ENCODE assay signal across 8 cellular contexts in genomic region chr11:118956094-118956846, GRCh38. TPM values are rescaled to one million over a fixed set of nuclear protein-coding genes. Genes with fewer than 3 reads are reported as not detected.
DNase-seq lines count a peak whose midpoint lies in the region; ATAC-seq and TF ChIP-seq lines count a peak whose summit lies in the region.

Gene UPK2, plus strand, starts transcription at chr11:118956298. Its CDS starts 53 bp downstream, at chr11:118956351.

- peaks cover 17% of the 10 kb centered on the region for H3K27me3 Mint-ChIP-seq in WTC11 (ENCODE audit: low read depth)

- DNase-seq in EL = peak; percentile 81
- DNase-seq in NCI-H2227 (lab: John Stamatoyannopoulos, UW; ENCODE audit: unreplicated experiment) = peak; percentile 85
- peak; percentile 96 for DNase-seq in WTC11 (ENCODE audit: low spot score)
- peak; percentile 91 to 96 for DNase-seq in T47D (ENCODE audit: low read depth in 1 of 2, low spot score in 1 of 2)
- DNase-seq in iris pigment epithelial cell (ENCODE audit: low read depth) = peak; percentile 67
- DNase-seq in stimulated activated CD4-positive, alpha-beta T cell treated with anti-CD3 and anti-CD28 coated beads, Interleukin-1b, Interleukin-23, amount 100 ng/mL, for 1 hour (ENCODE audit: low read depth in 2 of 2) = peak; percentile 78 to 86

- ATAC-seq in HG02642 (IDR thresholded peaks at IDR 0.05; ENCODE audit: poor library complexity, unreplicated experiment) (peak; percentile 76), WTC11 (peak; percentile 96), GM19463 (IDR thresholded peaks at IDR 0.05; ENCODE audit: unreplicated experiment) (no peak)

- TF ChIP-seq CTCF in WTC11 (IDR thresholded peaks at IDR 0.05) = peak; percentile 96

- CTCF ChIA-PET in WTC11 (lab: Charles Lee) = interaction anchor here (0.7 to 3.6 kb wide), 24 partner anchors 8 to 343 kb away, joined by 3 to 19 read pairs (median 4); partner anchors contain the start of genes CENATAC, CXCR5 and DDX6

- H3K27ac Mint-ChIP-seq in WTC11 = no peak within 1 kb of the TSS

- no peaks in the 10 kb centered on the region for H3K36me3 Mint-ChIP-seq in WTC11

- H3K4me3 Mint-ChIP-seq in WTC11 = no peak within 1 kb of the TSS

- POLR2A ChIA-PET in WTC11 (lab: Charles Lee) = interaction anchor here (0.6 to 1.6 kb wide), 4 partner anchors 27 to 164 kb away, joined by 3 to 4 read pairs (median 3); no protein-coding TSS in a partner anchor

- in situ Hi-C loops in T47D (cut with HindIII; ENCODE audit: low pct_unique_long_range_greater_than_20kb, low sequenced_read_pairs) = no loop called here

- peaks cover 14% of the 10 kb centered on the region for H3K4me1 Mint-ChIP-seq in WTC11

- H3K9me3 Mint-ChIP-seq in WTC11 = no peaks in the 10 kb centered on the region

TF ChIP-seq in WTC11, 78 proteins besides CTCF, POLR2A, EP300 and RAD21:
- TF ChIP-seq SP1 (CRISPR knock-in tag; conservative IDR thresholded peaks at IDR 0.05) (peak; percentile 38; the same call in 1 of the 2 replicates), MYBL2 (CRISPR knock-in tag; IDR thresholded peaks at IDR 0.05) (no peak)

RNA-seq across cellular contexts. Expression of gene UPK2, which starts in this region (rescaled TPM):
- total RNA-seq in WTC11 (2021) = not detected in 3 replicates

Comparison
In these comparisons a context has a peak if more than half of its experiments do, and no peak if none do; other contexts are left out.
1. Peak in DNase-seq and ATAC-seq in WTC11; RNA of the gene not detected or under 1 TPM.